ENCODE assay signal across 11 cellular contexts in genomic region chr4:80141543-80141942, GRCh38.
"Had no signal": no experiment of that assay in that cellular context is flagged by ENCODE, and none has a peak within 500 bp of the region (broad histone marks: within the 10 kb centered on the region; RNA-seq: fewer than 3 reads in every experiment).

No MANE protein-coding gene starts in this region.

- H3K27ac ChIP-seq: left ventricle myocardium inferior, thyroid gland had no signal

- H3K4me1 ChIP-seq: left ventricle myocardium inferior, thyroid gland had no signal

- H3K27ac Mint-ChIP-seq: activated B cell treated with CpG ODN at 0.5 μM for 24 hours; activated naive CD4-positive, alpha-beta T cell treated with anti-CD3 and anti-CD28 coated beads, Interleukin-2, amount 10 ng/mL, durations not matched to agents 7 days and 5 days had no signal

- ATAC-seq: activated CD8-positive, alpha-beta T cell treated with anti-CD3 and anti-CD28 coated beads for 36 hours had no signal

- H3K4me3 Mint-ChIP-seq: activated B cell treated with CpG ODN at 0.5 μM for 24 hours; activated CD8-positive, alpha-beta T cell treated with anti-CD3 and anti-CD28 coated beads for 36 hours; activated naive CD4-positive, alpha-beta T cell treated with anti-CD3 and anti-CD28 coated beads, Interleukin-2, amount 10 ng/mL, durations not matched to agents 7 days and 5 days; central memory CD8-positive, alpha-beta T cell had no signal

- H3K27me3 Mint-ChIP-seq: activated B cell treated with CpG ODN at 0.5 μM for 24 hours; activated CD8-positive, alpha-beta T cell treated with anti-CD3 and anti-CD28 coated beads for 36 hours; activated naive CD4-positive, alpha-beta T cell treated with anti-CD3 and anti-CD28 coated beads, Interleukin-2, amount 10 ng/mL, durations not matched to agents 7 days and 5 days; central memory CD8-positive, alpha-beta T cell had no signal

- H3K27me3 ChIP-seq: thyroid gland had no signal

- H3K4me3 ChIP-seq: left ventricle myocardium inferior, thyroid gland had no signal

- H3K9me3 ChIP-seq: left ventricle myocardium inferior, thyroid gland had no signal

- H3K9me3 Mint-ChIP-seq: activated B cell treated with CpG ODN at 0.5 μM for 24 hours; central memory CD8-positive, alpha-beta T cell had no signal

- H3K36me3 ChIP-seq: left ventricle myocardium inferior, thyroid gland had no signal

- DNase-seq: activated B cell treated with CpG ODN at 0.5 μM for 24 hours; activated CD8-positive, alpha-beta T cell treated with anti-CD3 and anti-CD28 coated beads for 36 hours; activated naive CD4-positive, alpha-beta T cell treated with anti-CD3 and anti-CD28 coated beads, Interleukin-2, amount 10 ng/mL, durations not matched to agents 7 days and 5 days; effector memory CD4-positive, alpha-beta T cell; erythroblast; left ventricle myocardium inferior; mesenchymal stem cell; stimulated activated CD4-positive, alpha-beta T cell treated with anti-CD3 and anti-CD28 coated beads, Interleukin-15, amount 100 ng/mL, for 24 hours; stimulated activated CD4-positive, alpha-beta T cell treated with anti-CD3 and anti-CD28 coated beads, Interleukin-4, amount 100 ng/mL, for 24 hours; thyroid gland had no signal
